Comparison of ENCODE assay signal across 12 cellular contexts in the genomic region with DNA sequence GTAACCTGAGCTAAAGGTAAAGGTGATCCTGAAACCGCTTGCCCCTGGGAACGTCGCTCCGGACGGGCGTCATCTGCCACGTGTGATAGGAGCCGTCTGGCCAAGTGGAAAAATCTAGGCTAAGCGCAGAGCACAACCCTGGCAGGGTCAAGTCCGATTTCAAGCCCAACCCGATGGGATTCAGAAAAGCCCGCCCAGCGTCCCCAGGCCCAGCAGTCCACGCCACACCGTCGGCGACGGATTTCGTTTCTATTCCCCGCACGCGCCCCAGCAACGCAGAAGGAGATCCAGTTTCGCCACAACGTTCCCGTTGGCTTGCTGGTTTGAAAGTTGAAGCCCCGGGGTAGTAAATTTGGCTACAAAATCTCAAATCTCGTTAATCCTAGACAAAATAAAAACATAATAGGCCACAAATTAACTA. TPM values are rescaled to one million over a fixed set of nuclear protein-coding genes. Genes with fewer than 3 reads are reported as not detected.
DNase-seq lines count a peak whose midpoint lies in the region; ATAC-seq and TF ChIP-seq lines count a peak whose summit lies in the region.
"Had no signal": no experiment of that assay in that cellular context is flagged by ENCODE, and none has a peak within 500 bp of the region (broad histone marks: within the 10 kb centered on the region; RNA-seq: fewer than 3 reads in every experiment).

No MANE protein-coding gene starts in this region.

- H3K27me3 ChIP-seq in lower lobe of right lung (ENCODE audit: low read depth), result peaks cover 59% of the 10 kb centered on the region
- H3K27me3 ChIP-seq in foreskin keratinocyte, result peaks cover 67% of the 10 kb centered on the region

- H3K27ac ChIP-seq in lower lobe of right lung (peak overlapping the region; percentile 86), foreskin keratinocyte (no peak overlapping the region)
- H3K27ac ChIP-seq: GM23248 had no signal

- no peak overlapping the region for H3K4me3 Mint-ChIP-seq in stimulated activated naive B cell treated with anti-CD40 and anti-IgM and Interleukin-4, amounts not matched to agents 10 μg/mL and 1 μg/mL and 100 μg/mL, for 72 hours

- no peaks in the 10 kb centered on the region for H3K9me3 ChIP-seq in lower lobe of right lung

- peak; percentile 99 for DNase-seq in NCI-H446 treated with DMSO at 0.1 percent for 48 hours (lab: John Stamatoyannopoulos, UW)
- no peak for DNase-seq in epithelial cell of proximal tubule (ENCODE audit: low read depth)
- DNase-seq in lower lobe of right lung, result no peak
- no peak for DNase-seq in stimulated activated naive B cell treated with anti-CD40 and anti-IgM and Interleukin-4, amounts not matched to agents 10 μg/mL and 1 μg/mL and 100 μg/mL, for 72 hours
- no peak for DNase-seq in foreskin keratinocyte
- DNase-seq in NAMALWA (ENCODE audit: low spot score), result no peak
- DNase-seq in NK-92 treated with Interleukin-12 subunit alpha and Interleukin-12 subunit beta, amount 100 ng/mL, for 24 hours (lab: John Stamatoyannopoulos, UW), result no peak
- no peak for DNase-seq in activated gamma-delta T cell (lab: John Stamatoyannopoulos, UW)
- DNase-seq: activated CD4-positive, CD25-positive, alpha-beta regulatory T cell treated with anti-CD3 and anti-CD28 coated beads, Interleukin-2, amount 50 U/mL, for 72 hours; GM23248; NCI-H1930 had no signal

- peak overlapping the region; percentile 75 for H3K27ac Mint-ChIP-seq in stimulated activated naive B cell treated with anti-CD40 and anti-IgM and Interleukin-4, amounts not matched to agents 10 μg/mL and 1 μg/mL and 100 μg/mL, for 72 hours
- H3K27ac Mint-ChIP-seq: activated naive CD4-positive, alpha-beta T cell treated with anti-CD3 and anti-CD28 coated beads, Interleukin-2, amount 50 U/mL, for 72 hours had no signal

- intact Hi-C loops in lower lobe of right lung (cut with DNase I), result no loop called here

- H3K4me3 ChIP-seq in epithelial cell of proximal tubule (ENCODE audit: low read depth, low read length) (peak overlapping the region; percentile 62), lower lobe of right lung (peak overlapping the region; percentile 51)

- H3K36me3 ChIP-seq in lower lobe of right lung, result no peaks in the 10 kb centered on the region

- H3K27me3 Mint-ChIP-seq in stimulated activated naive B cell treated with anti-CD40 and anti-IgM and Interleukin-4, amounts not matched to agents 10 μg/mL and 1 μg/mL and 100 μg/mL, for 72 hours, result peaks cover 38 to 51% of the 10 kb centered on the region in 2 donors

- peaks cover 0 to 1% of the 10 kb centered on the region in 2 donors for H3K36me3 Mint-ChIP-seq in stimulated activated naive B cell treated with anti-CD40 and anti-IgM and Interleukin-4, amounts not matched to agents 10 μg/mL and 1 μg/mL and 100 μg/mL, for 72 hours

- peak in 1 of 2 donors; percentile 6 for ATAC-seq in lower lobe of right lung
- ATAC-seq in stimulated activated naive B cell treated with anti-CD40 and anti-IgM and Interleukin-4, amounts not matched to agents 10 μg/mL and 1 μg/mL and 100 μg/mL, for 72 hours (replicated peaks), result no peak
- no peak for ATAC-seq in foreskin keratinocyte
- ATAC-seq: activated naive CD4-positive, alpha-beta T cell treated with anti-CD3 and anti-CD28 coated beads, Interleukin-2, amount 50 U/mL, for 72 hours had no signal

- H3K4me1 ChIP-seq in lower lobe of right lung (peaks cover 19% of the 10 kb centered on the region), foreskin keratinocyte (no peaks in the 10 kb centered on the region)

- peaks cover 12 to 14% of the 10 kb centered on the region in 2 donors for H3K4me1 Mint-ChIP-seq in stimulated activated naive B cell treated with anti-CD40 and anti-IgM and Interleukin-4, amounts not matched to agents 10 μg/mL and 1 μg/mL and 100 μg/mL, for 72 hours

- H3K9me3 Mint-ChIP-seq in stimulated activated naive B cell treated with anti-CD40 and anti-IgM and Interleukin-4, amounts not matched to agents 10 μg/mL and 1 μg/mL and 100 μg/mL, for 72 hours, result no peaks in the 10 kb centered on the region
- H3K9me3 Mint-ChIP-seq: activated naive CD4-positive, alpha-beta T cell treated with anti-CD3 and anti-CD28 coated beads, Interleukin-2, amount 50 U/mL, for 72 hours had no signal

- TF ChIP-seq CTCF in epithelial cell of proximal tubule (conservative IDR thresholded peaks at IDR 0.05; ENCODE audit: low read depth, low read length), result no peak
- no peak for TF ChIP-seq CTCF in lower lobe of right lung (IDR thresholded peaks at IDR 0.05)
- no peak for TF ChIP-seq CTCF in foreskin keratinocyte (conservative IDR thresholded peaks at IDR 0.05)

RNA-seq across cellular contexts. Expression of a gene that starts 32.4 kb away (rescaled TPM):
- total RNA-seq in epithelial cell of proximal tubule, result 2.4 and 5.0 TPM in 2 replicates
- 97.7 TPM for total RNA-seq in lower lobe of right lung
- total RNA-seq in foreskin keratinocyte, result 24.3 and 26.5 TPM in 2 replicates
- 5.3 and 6.5 TPM in 2 replicates for polyA plus RNA-seq in foreskin keratinocyte
- total RNA-seq: activated naive CD4-positive, alpha-beta T cell treated with anti-CD3 and anti-CD28 coated beads, Interleukin-2, amount 50 U/mL, for 72 hours had no signal
